ENCODE assay signal across 29 cellular contexts in the genomic region with DNA sequence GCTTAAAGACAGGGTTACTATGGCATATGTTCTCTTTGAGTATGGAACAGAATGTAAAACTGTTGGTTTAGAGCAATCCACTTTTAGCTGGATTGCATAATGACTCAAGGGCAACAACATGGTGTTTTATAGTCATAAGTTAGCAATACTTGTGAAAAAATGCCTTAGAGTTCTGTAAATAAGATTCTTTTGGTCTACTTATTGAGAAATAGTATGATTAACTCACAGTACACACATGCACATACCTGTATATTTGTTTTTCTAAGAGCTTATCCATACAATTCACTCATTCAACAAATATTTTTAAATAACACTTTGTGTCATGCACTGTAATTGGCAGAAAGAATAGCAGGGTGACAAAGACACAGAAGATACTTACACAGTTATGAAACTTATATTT.
A peak's percentile ranks its signal among the peaks of the same experiment; 100 is the strongest.
DNase-seq lines count a peak whose midpoint lies in the region; ATAC-seq and TF ChIP-seq lines count a peak whose summit lies in the region.
"Had no signal": no experiment of that assay in that cellular context is flagged by ENCODE, and none has a peak within 500 bp of the region (broad histone marks: within the 10 kb centered on the region; RNA-seq: fewer than 3 reads in every experiment).

No MANE protein-coding gene starts in this region.

- H4K91ac ChIP-seq in mesenchymal stem cell (ENCODE audit: low read length): no peak overlapping the region

- H2BK12ac ChIP-seq in mesenchymal stem cell (ENCODE audit: low read length in 2 of 2): no peak overlapping the region

- H3K4me1 Mint-ChIP-seq in CD4-positive, alpha-beta memory T cell: no peaks in the 10 kb centered on the region

- H3K9ac ChIP-seq in mesenchymal stem cell (ENCODE audit: low read length): no peak overlapping the region
- H3K9ac ChIP-seq: GM23248, neural progenitor cell had no signal

- H3K36me3 ChIP-seq in RWPE2 (ENCODE audit: low read depth) (no peaks in the 10 kb centered on the region), mesenchymal stem cell (ENCODE audit: control insufficient read depth in 1 of 2, insufficient read depth in 2 of 2, low read depth in 1 of 2, low read length in 2 of 2) (no peaks in the 10 kb centered on the region), left ventricle myocardium inferior (no peaks in the 10 kb centered on the region)
- no peaks in the 10 kb centered on the region for H3K36me3 ChIP-seq in CD4-positive, alpha-beta memory T cell (ENCODE audit: insufficient read depth, low read length)
- H3K36me3 ChIP-seq: gastroesophageal sphincter, neural progenitor cell, transverse colon had no signal

- ATAC-seq in RWPE2 (ENCODE audit: low read depth) (peak; percentile 63), esophagus mucosa (peak; percentile 67)
- ATAC-seq: activated T-cell treated with anti-CD3 and anti-CD28 coated beads, Interleukin-2, amount 50 U/mL, for 4 hours; gastroesophageal sphincter; SK-N-SH treated with all-trans-retinoic acid at 6 μM for 48 hours had no signal

- no peaks in the 10 kb centered on the region for H3K36me3 Mint-ChIP-seq in CD4-positive, alpha-beta memory T cell
- H3K36me3 Mint-ChIP-seq: neural progenitor cell had no signal

- no peak overlapping the region for H3K18ac ChIP-seq in mesenchymal stem cell (ENCODE audit: low read depth in 1 of 2, low read length in 2 of 2)

- H3K27me3 ChIP-seq in RWPE2 (ENCODE audit: insufficient read depth, poor library complexity, severe bottlenecking) (no peaks in the 10 kb centered on the region), mesenchymal stem cell (ENCODE audit: control insufficient read depth in 1 of 2, insufficient read depth in 1 of 2, low read length in 2 of 2) (no peaks in the 10 kb centered on the region), left ventricle myocardium inferior (ENCODE audit: low read depth) (no peaks in the 10 kb centered on the region)
- no peaks in the 10 kb centered on the region for H3K27me3 ChIP-seq in CD4-positive, alpha-beta memory T cell (ENCODE audit: insufficient read depth, low read length)
- H3K27me3 ChIP-seq: gastroesophageal sphincter, neural progenitor cell, transverse colon had no signal

- POLR2A ChIA-PET in CD4-positive, alpha-beta memory T cell (lab: Charles Lee; ENCODE audit: partially characterized antibody): no interaction called here

- no peak overlapping the region for H4K8ac ChIP-seq in mesenchymal stem cell (ENCODE audit: low read length)

- no peak overlapping the region for H3K14ac ChIP-seq in mesenchymal stem cell (ENCODE audit: low read length in 2 of 2)

- no peak overlapping the region for H3K27ac Mint-ChIP-seq in CD4-positive, alpha-beta memory T cell
- H3K27ac Mint-ChIP-seq: neural progenitor cell, progenitor cell of endocrine pancreas had no signal

- no peaks in the 10 kb centered on the region for H3K27me3 Mint-ChIP-seq in CD4-positive, alpha-beta memory T cell
- H3K27me3 Mint-ChIP-seq: progenitor cell of endocrine pancreas had no signal

- H2AFZ ChIP-seq in mesenchymal stem cell (ENCODE audit: low read depth, low read length): no peak overlapping the region
- H2AFZ ChIP-seq: GM23248, neural progenitor cell had no signal

- no peak overlapping the region for H2BK15ac ChIP-seq in mesenchymal stem cell (ENCODE audit: low read depth, poor library complexity, severe bottlenecking)

- no peak overlapping the region for H3K4ac ChIP-seq in mesenchymal stem cell (ENCODE audit: low read depth in 1 of 2, low read length in 2 of 2)

- no peak overlapping the region for H3K4me3 Mint-ChIP-seq in CD4-positive, alpha-beta memory T cell
- H3K4me3 Mint-ChIP-seq: activated T-cell treated with anti-CD3 and anti-CD28 coated beads, Interleukin-2, amount 50 U/mL, for 4 hours; neural progenitor cell had no signal

- H3K23ac ChIP-seq in mesenchymal stem cell (ENCODE audit: low read length in 2 of 2): no peak overlapping the region

- H3K27ac ChIP-seq in RWPE2 (ENCODE audit: poor library complexity, severe bottlenecking): peak overlapping the region; percentile 96
- H3K27ac ChIP-seq in mesenchymal stem cell (ENCODE audit: low read length, poor library complexity, severe bottlenecking): no peak overlapping the region
- no peak overlapping the region for H3K27ac ChIP-seq in CD4-positive, alpha-beta memory T cell (ENCODE audit: low read depth, low read length)
- H3K27ac ChIP-seq in left ventricle myocardium inferior (replicated peaks): no peak overlapping the region
- H3K27ac ChIP-seq: gastroesophageal sphincter, GM23248, neural progenitor cell, transverse colon, VCaP had no signal

- no peak overlapping the region for H2BK120ac ChIP-seq in mesenchymal stem cell (ENCODE audit: low read depth, low read length)

- H3K4me2 ChIP-seq in mesenchymal stem cell (ENCODE audit: low read length, poor library complexity, severe bottlenecking): no peak overlapping the region
- H3K4me2 ChIP-seq: neural progenitor cell had no signal

- no peak overlapping the region for H2BK5ac ChIP-seq in mesenchymal stem cell (ENCODE audit: low read depth, low read length, poor library complexity, severe bottlenecking)

- no peaks in the 10 kb centered on the region for H3K79me1 ChIP-seq in mesenchymal stem cell (replicated peaks; ENCODE audit: low read length, poor library complexity, severe bottlenecking)

- intact Hi-C loops in CD4-positive, alpha-beta memory T cell (cut with micrococcal nuclease): no loop called here
- intact Hi-C loops in left ventricle myocardium inferior (cut with micrococcal nuclease): no loop called here

- H2AK5ac ChIP-seq in mesenchymal stem cell (ENCODE audit: low read length, severe bottlenecking): no peak overlapping the region

- no peaks in the 10 kb centered on the region for H3K9me3 ChIP-seq in RWPE2 (ENCODE audit: severe bottlenecking)
- peaks cover 9% of the 10 kb centered on the region for H3K9me3 ChIP-seq in mesenchymal stem cell (ENCODE audit: control insufficient read depth, low read length)
- no peaks in the 10 kb centered on the region for H3K9me3 ChIP-seq in CD4-positive, alpha-beta memory T cell (ENCODE audit: control insufficient read depth in 1 of 2, low read length in 2 of 2)
- H3K9me3 ChIP-seq in left ventricle myocardium inferior (replicated peaks): peaks cover 3% of the 10 kb centered on the region
- H3K9me3 ChIP-seq: gastroesophageal sphincter, transverse colon had no signal

- DNase-seq in HPDE6-E6E7 (ENCODE audit: extremely low spot score): peak; percentile 7
- DNase-seq in RWPE2 (ENCODE audit: low spot score): no peak
- peak; percentile 14 for DNase-seq in mesenchymal stem cell
- DNase-seq in CD4-positive, alpha-beta memory T cell: no peak
- no peak for DNase-seq in left ventricle myocardium inferior
- no peak for DNase-seq in NCI-H1436 (lab: John Stamatoyannopoulos, UW)
- DNase-seq: activated CD4-positive, alpha-beta T cell treated with anti-CD3 and anti-CD28 coated beads for 48 hours; activated naive CD4-positive, alpha-beta T cell; activated T-cell treated with anti-CD3 and anti-CD28 coated beads, Interleukin-2, amount 50 U/mL, for 4 hours; AML-193; amniotic stem cell; central memory CD4-positive, alpha-beta T cell; GM23248; hippocampal formation; kidney; MM.1S; NCI-H1694 treated with DMSO at 0.1 percent for 48 hours; NCI-H2171 treated with DMSO at 0.1 percent for 48 hours; NCI-H526; RPMI8226; stimulated activated CD4-positive, alpha-beta T cell treated with anti-CD3 and anti-CD28 coated beads, Interleukin-1b, Interleukin-23, amount 100 ng/mL, for 48 hours; transverse colon had no signal

- TF ChIP-seq CTCF in RWPE2 (IDR thresholded peaks at IDR 0.05; ENCODE audit: poor library complexity, severe bottlenecking): no peak
- TF ChIP-seq CTCF in left ventricle myocardium inferior (IDR thresholded peaks at IDR 0.05; ENCODE audit: borderline replicate concordance): no peak

- H3K4me3 ChIP-seq in RWPE2 (ENCODE audit: severe bottlenecking) (no peak overlapping the region), mesenchymal stem cell (ENCODE audit: insufficient read depth in 1 of 2, low read depth in 1 of 2, low read length in 2 of 2) (no peak overlapping the region), left ventricle myocardium inferior (no peak overlapping the region)
- no peak overlapping the region for H3K4me3 ChIP-seq in CD4-positive, alpha-beta memory T cell (ENCODE audit: low read length in 2 of 2)
- H3K4me3 ChIP-seq: gastroesophageal sphincter, GM23248, lung, neural progenitor cell, transverse colon had no signal

- peaks cover 0 to 11% (median 4%) of the 10 kb centered on the region in 8 donors for H3K9me3 Mint-ChIP-seq in CD4-positive, alpha-beta memory T cell

- CTCF ChIA-PET in CD4-positive, alpha-beta memory T cell (lab: Charles Lee; ENCODE audit: partially characterized antibody): no interaction called here

- H3K4me1 ChIP-seq in RWPE2 (ENCODE audit: insufficient read depth, poor library complexity, severe bottlenecking) (peaks cover 36% of the 10 kb centered on the region), mesenchymal stem cell (ENCODE audit: control insufficient read depth, insufficient read depth, low read depth, low read length) (no peaks in the 10 kb centered on the region), left ventricle myocardium inferior (no peaks in the 10 kb centered on the region)
- no peaks in the 10 kb centered on the region for H3K4me1 ChIP-seq in CD4-positive, alpha-beta memory T cell (ENCODE audit: insufficient read depth, low read length)
- H3K4me1 ChIP-seq: gastroesophageal sphincter, transverse colon had no signal

Comparison
In these comparisons a context has a peak if more than half of its experiments do, and no peak if none do; other contexts are left out.
1. DNase-seq: peak in HPDE6-E6E7 (single experiment) and mesenchymal stem cell (single experiment); none in RWPE2 (single experiment), CD4-positive, alpha-beta memory T cell (0 of 5), left ventricle myocardium inferior (single experiment) and NCI-H1436 (single experiment).